Comparison of ENCODE assay signal across 14 cellular contexts in the genomic region with DNA sequence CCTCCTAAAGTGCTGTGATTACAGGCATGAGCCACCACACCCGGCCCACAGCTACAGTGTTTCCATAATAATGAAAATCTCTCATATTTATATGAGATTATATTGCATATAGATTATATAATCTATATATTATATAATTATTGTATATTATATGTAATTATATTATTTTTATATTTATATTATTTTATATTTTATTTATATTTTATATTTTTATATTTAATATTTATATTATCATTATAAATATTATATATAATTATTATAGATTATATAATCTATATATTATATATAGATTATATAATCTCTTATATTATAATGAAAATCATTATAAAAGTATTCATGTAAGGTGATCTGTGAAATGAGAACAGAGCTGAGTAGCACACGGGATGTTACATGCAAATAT. TPM values are rescaled to one million over a fixed set of nuclear protein-coding genes. Genes with fewer than 3 reads are reported as not detected.
DNase-seq lines count a peak whose midpoint lies in the region; ATAC-seq, FAIRE-seq and TF ChIP-seq lines count a peak whose summit lies in the region.
"Had no signal": no experiment of that assay in that cellular context is flagged by ENCODE, and none has a peak within 500 bp of the region (broad histone marks: within the 10 kb centered on the region; RNA-seq: fewer than 3 reads in every experiment).

No MANE protein-coding gene starts in this region.

- peak overlapping the region; percentile 87 for H3K27ac Mint-ChIP-seq in Calu3 (ENCODE audit: unreplicated experiment)
- H3K27ac Mint-ChIP-seq: CD4-positive, CD25-positive, alpha-beta regulatory T cell had no signal

- TF ChIP-seq CTCF in Calu3 (IDR thresholded peaks at IDR 0.05; ENCODE audit: unreplicated experiment) (no peak), endothelial cell of umbilical vein (IDR thresholded peaks at IDR 0.05; ENCODE audit: extremely low read depth in 1 of 2, insufficient read depth in 1 of 2, low read depth in 1 of 2, low read length in 2 of 2) (no peak), suprapubic skin (IDR thresholded peaks at IDR 0.05) (no peak)

- H3K4me3 ChIP-seq in endothelial cell of umbilical vein (replicated peaks in 1 of 3; ENCODE audit: insufficient read depth in 1 of 3, low read depth in 1 of 3, low read length in 3 of 3) = no peak overlapping the region
- H3K4me3 ChIP-seq in small intestine (ENCODE audit: low read depth in 1 of 2, low read length in 2 of 2) = no peak overlapping the region
- H3K4me3 ChIP-seq in suprapubic skin = no peak overlapping the region
- H3K4me3 ChIP-seq: BLaER1 treated with 17β-estradiol and CSF1 and Interleukin-3, amounts not matched to agents 10 nM and 100 nM had no signal

- H2AFZ ChIP-seq in endothelial cell of umbilical vein (ENCODE audit: low read depth, low read length) = no peak overlapping the region

- intact Hi-C loops in Calu3 (cut with micrococcal nuclease; ENCODE audit: unreplicated experiment) (no loop called here), endothelial cell of umbilical vein (cut with micrococcal nuclease) (no loop called here)

- CTCF ChIA-PET in Calu3 (lab: Charles Lee) = interaction anchor here (0.6 to 1.5 kb wide), 2 partner anchors 18 to 446 kb away, joined by 3 read pairs; no protein-coding TSS in a partner anchor
- CTCF ChIA-PET in endothelial cell of umbilical vein (lab: Charles Lee) = no interaction called here

- no peaks in the 10 kb centered on the region for H4K20me1 ChIP-seq in endothelial cell of umbilical vein (replicated peaks; ENCODE audit: control insufficient read depth, extremely low read depth, insufficient read depth, low read length)
- H4K20me1 ChIP-seq: BLaER1 treated with 17β-estradiol and CSF1 and Interleukin-3, amounts not matched to agents 10 nM and 100 nM had no signal

- no peaks in the 10 kb centered on the region for H3K79me2 ChIP-seq in endothelial cell of umbilical vein (ENCODE audit: control insufficient read depth, insufficient read depth, low read length)

- FAIRE-seq in RCC 7860 (lab: Jason Lieb, UNC) (peak; percentile 94), endothelial cell of umbilical vein (lab: Jason Lieb, UNC) (no peak), small intestine (lab: Jason Lieb, UNC) (peak; percentile 94)
- FAIRE-seq: H54 had no signal

- dilution Hi-C loops in endothelial cell of umbilical vein (cut with MboI; ENCODE audit: extremely low pct_ligation_motif_present, low sequenced_read_pairs) = no loop called here

- DNase-seq in Calu3 (no peak), RCC 7860 (ENCODE audit: low spot score) (no peak), endothelial cell of umbilical vein (ENCODE audit: low read depth, low spot score) (no peak), small intestine (no peak), RPMI8226 (no peak), suprapubic skin (ENCODE audit: low spot score in 2 of 2) (no peak)
- DNase-seq: CD4-positive, CD25-positive, alpha-beta regulatory T cell; DMS79; IMR-90; KBM-7 had no signal

- H3K27me3 ChIP-seq in endothelial cell of umbilical vein (ENCODE audit: control insufficient read depth in 2 of 2, insufficient read depth in 2 of 2, low read length in 2 of 2) = no peaks in the 10 kb centered on the region
- H3K27me3 ChIP-seq in small intestine (ENCODE audit: control insufficient read depth in 2 of 2, insufficient read depth in 2 of 2, low read length in 2 of 2) = no peaks in the 10 kb centered on the region
- no peaks in the 10 kb centered on the region for H3K27me3 ChIP-seq in suprapubic skin
- H3K27me3 ChIP-seq: BLaER1 treated with 17β-estradiol and CSF1 and Interleukin-3, amounts not matched to agents 10 nM and 100 nM had no signal

- POLR2A ChIA-PET in endothelial cell of umbilical vein (lab: Charles Lee) = no interaction called here

- H3K4me3 Mint-ChIP-seq in Calu3 (ENCODE audit: low read depth, unreplicated experiment) = no peak overlapping the region
- H3K4me3 Mint-ChIP-seq: CD4-positive, CD25-positive, alpha-beta regulatory T cell had no signal

- no peak for TF ChIP-seq POLR2A in endothelial cell of umbilical vein (IDR thresholded peaks at IDR 0.05; ENCODE audit: low read depth, low read length)
- no peak for TF ChIP-seq POLR2A in suprapubic skin (IDR thresholded peaks at IDR 0.05)

- no peak overlapping the region for H3K9ac ChIP-seq in endothelial cell of umbilical vein (replicated peaks; ENCODE audit: extremely low read depth, insufficient read depth, low read length)
- H3K9ac ChIP-seq: BLaER1 treated with 17β-estradiol and CSF1 and Interleukin-3, amounts not matched to agents 10 nM and 100 nM had no signal

- H3K9me3 ChIP-seq in endothelial cell of umbilical vein (replicated peaks; ENCODE audit: control insufficient read depth, insufficient read depth, low read length) (no peaks in the 10 kb centered on the region), small intestine (ENCODE audit: control insufficient read depth, low read depth) (no peaks in the 10 kb centered on the region), suprapubic skin (no peaks in the 10 kb centered on the region)
- H3K9me3 ChIP-seq: BLaER1 treated with 17β-estradiol and CSF1 and Interleukin-3, amounts not matched to agents 10 nM and 100 nM had no signal

- H3K4me2 ChIP-seq in endothelial cell of umbilical vein (ENCODE audit: insufficient read depth, low read length) = no peak overlapping the region
- H3K4me2 ChIP-seq: BLaER1 treated with 17β-estradiol and CSF1 and Interleukin-3, amounts not matched to agents 10 nM and 100 nM had no signal

- peaks cover 2% of the 10 kb centered on the region for H3K4me1 ChIP-seq in endothelial cell of umbilical vein (ENCODE audit: control insufficient read depth, extremely low read depth, insufficient read depth, low read length)
- H3K4me1 ChIP-seq in small intestine (ENCODE audit: control insufficient read depth in 2 of 2, insufficient read depth in 1 of 2, low read depth in 1 of 2, low read length in 1 of 2) = no peaks in the 10 kb centered on the region
- no peaks in the 10 kb centered on the region for H3K4me1 ChIP-seq in suprapubic skin
- H3K4me1 ChIP-seq: BLaER1 treated with 17β-estradiol and CSF1 and Interleukin-3, amounts not matched to agents 10 nM and 100 nM had no signal

- H3K9me3 Mint-ChIP-seq in Calu3 (ENCODE audit: low read depth, unreplicated experiment) = no peaks in the 10 kb centered on the region
- H3K9me3 Mint-ChIP-seq: CD4-positive, CD25-positive, alpha-beta regulatory T cell had no signal

- no peak for TF ChIP-seq EP300 in suprapubic skin (IDR thresholded peaks at IDR 0.05)

- BruUV-seq in Calu3 (replicated peaks; lab: Mats Ljungman, UMichigan) = no TSS peak
- no TSS peak for BruUV-seq in endothelial cell of umbilical vein (replicated peaks; lab: Mats Ljungman, UMichigan)

- 81 to 90% (median 87%) methylated on average over 2 of the region's 2 CpGs for WGBS in small intestine, 3 donors
- WGBS in suprapubic skin = 82% methylated on average over 2 of the region's 2 CpGs

- peaks cover 15% of the 10 kb centered on the region for H3K4me1 Mint-ChIP-seq in Calu3 (ENCODE audit: low read depth, unreplicated experiment)
- H3K4me1 Mint-ChIP-seq: CD4-positive, CD25-positive, alpha-beta regulatory T cell had no signal

- H3K36me3 ChIP-seq in endothelial cell of umbilical vein (ENCODE audit: control insufficient read depth in 2 of 2, extremely low read depth in 1 of 2, insufficient read depth in 2 of 2, low read length in 2 of 2) (no peaks in the 10 kb centered on the region), small intestine (ENCODE audit: control insufficient read depth in 2 of 2, insufficient read depth in 2 of 2, low read length in 2 of 2) (no peaks in the 10 kb centered on the region), suprapubic skin (no peaks in the 10 kb centered on the region)
- H3K36me3 ChIP-seq: BLaER1 treated with 17β-estradiol and CSF1 and Interleukin-3, amounts not matched to agents 10 nM and 100 nM had no signal

- no peak for ATAC-seq in HG02642 (IDR thresholded peaks at IDR 0.05; ENCODE audit: poor library complexity, unreplicated experiment)

- no peaks in the 10 kb centered on the region for H3K9me1 ChIP-seq in endothelial cell of umbilical vein (replicated peaks; ENCODE audit: control insufficient read depth, extremely low read depth, insufficient read depth, low read length)

- no peaks in the 10 kb centered on the region for H3K27me3 Mint-ChIP-seq in Calu3 (ENCODE audit: unreplicated experiment)

- H3K36me3 Mint-ChIP-seq in Calu3 (ENCODE audit: insufficient read depth, unreplicated experiment) = peaks cover 23% of the 10 kb centered on the region
- H3K36me3 Mint-ChIP-seq: CD4-positive, CD25-positive, alpha-beta regulatory T cell had no signal

- H3K27ac ChIP-seq in endothelial cell of umbilical vein (ENCODE audit: insufficient read depth, low read depth, low read length) (peak overlapping the region; percentile 53), small intestine (ENCODE audit: low read depth in 1 of 2, low read length in 1 of 2) (no peak overlapping the region), suprapubic skin (no peak overlapping the region)
- H3K27ac ChIP-seq: BLaER1 treated with 17β-estradiol and CSF1 and Interleukin-3, amounts not matched to agents 10 nM and 100 nM had no signal

TF ChIP-seq in endothelial cell of umbilical vein, 7 proteins besides CTCF, POLR2A, EP300 and RAD21 (continues in another document):
- TF ChIP-seq FOS (IDR thresholded peaks at IDR 0.05; ENCODE audit: borderline replicate concordance, insufficient read depth, low read length) (no peak), JUN (IDR thresholded peaks at IDR 0.05; ENCODE audit: borderline replicate concordance, insufficient read depth, insufficient read length, low read depth) (no peak), MAX (IDR thresholded peaks at IDR 0.05; ENCODE audit: insufficient read depth, insufficient read length) (no peak), EZH2 (IDR thresholded peaks at IDR 0.05; ENCODE audit: borderline replicate concordance, low read depth, low read length, severe bottlenecking) (no peak), MYC (IDR thresholded peaks at IDR 0.05; ENCODE audit: low read depth, low read length) (no peak), GATA2 (IDR thresholded peaks at IDR 0.05; ENCODE audit: insufficient read depth, insufficient read length, low read depth, low read length) (no peak)

RNA-seq across cellular contexts. Expression of gene ANKRD18B, which starts 11.5 kb away (rescaled TPM):
- total RNA-seq in Calu3 (2022) (30.5 and 30.8 TPM in 2 replicates), endothelial cell of umbilical vein (10.9 and 12.2 TPM in 2 replicates), suprapubic skin (10 to 100 TPM in 3 of 4 donors, 1 to 10 TPM in 1; 9.5 to 27.0 (median 15.7) TPM)
- polyA plus RNA-seq in endothelial cell of umbilical vein (0.92 and 1.4 TPM in 2 replicates), small intestine (under 1 TPM in 1 of 3 donors, not detected in 2; 0.48 TPM)
- polyA plus RNA-seq in endothelial cell of umbilical vein (2011; cell fraction: cytosol; rRNA removed) = 2.3 and 2.5 TPM in 2 replicates
- 7.8 and 7.9 TPM in 2 replicates for polyA plus RNA-seq in endothelial cell of umbilical vein (2011; cell fraction: nucleus; rRNA removed)
- polyA plus RNA-seq in endothelial cell of umbilical vein (2012) = 6.8 and 9.1 TPM in 2 replicates
- polyA minus RNA-seq in endothelial cell of umbilical vein = 2.7 and 4.2 TPM in 2 replicates
- 17.9 TPM for polyA minus RNA-seq in endothelial cell of umbilical vein (2011; cell fraction: cytosol; rRNA and poly(A)+ RNA removed)
- polyA minus RNA-seq in endothelial cell of umbilical vein (2011; cell fraction: nucleus; rRNA and poly(A)+ RNA removed) = 9.3 and 17.1 TPM in 2 replicates
- total RNA-seq: CD4-positive, CD25-positive, alpha-beta regulatory T cell; HT-29 had no signal
- polyA plus RNA-seq: CD4-positive, CD25-positive, alpha-beta regulatory T cell had no signal
